ENCODE assay signal across 25 cellular contexts in genomic region chr4:41560112-41560511, GRCh38. TPM values are rescaled to one million over a fixed set of nuclear protein-coding genes. Genes with fewer than 3 reads are reported as not detected.
"Had no signal": no experiment of that assay in that cellular context is flagged by ENCODE, and none has a peak within 500 bp of the region (broad histone marks: within the 10 kb centered on the region; RNA-seq: fewer than 3 reads in every experiment).

No MANE protein-coding gene starts in this region.

- H3K36me3 ChIP-seq: MG63, SJCRH30 had no signal

- H3K4me1 ChIP-seq: SJCRH30 had no signal

- DNase-seq: activated CD4-positive, alpha-beta memory T cell treated with anti-CD3 and anti-CD28 coated beads for 36 hours; activated CD4-positive, alpha-beta T cell treated with anti-CD3 and anti-CD28 coated beads, Interleukin-2, amount 10 ng/mL, durations not matched to agents 7 days and 5 days; activated CD4-positive, CD25-positive, alpha-beta regulatory T cell; activated CD8-positive, alpha-beta memory T cell treated with anti-CD3 and anti-CD28 coated beads for 24 hours; activated effector memory CD4-positive, alpha-beta T cell treated with anti-CD3 and anti-CD28 coated beads, Interleukin-2, amount 50 U/mL, for 16 hours; activated naive CD4-positive, alpha-beta T cell treated with Interleukin-2 at 50 U/mL for 16 hours; activated T-cell treated with anti-CD3 and anti-CD28 coated beads, Interleukin-2, amount 50 U/mL, for 4 hours; caudate nucleus; MG63; MV-4-11; NCI-H1092 treated with DMSO at 0.1 percent for 48 hours; NCI-H1417 treated with DMSO at 0.1 percent for 48 hours; NCI-H1694; NCI-H2029 treated with DMSO at 0.1 percent for 48 hours; NCI-H345; NCI-H510A; NCI-H526 treated with DMSO at 0.1 percent for 48 hours; NCI-H82; SJCRH30; SK-N-SH; T-helper 1 cell had no signal

- H3K4me3 ChIP-seq: MG63, SJCRH30 had no signal

- H3K4me1 Mint-ChIP-seq: activated CD4-positive, alpha-beta T cell treated with anti-CD3 and anti-CD28 coated beads, Interleukin-2, amount 10 ng/mL, durations not matched to agents 7 days and 5 days had no signal

- H3K36me3 Mint-ChIP-seq: activated CD4-positive, alpha-beta memory T cell treated with anti-CD3 and anti-CD28 coated beads for 36 hours; activated naive CD4-positive, alpha-beta T cell treated with anti-CD3 and anti-CD28 coated beads, Interleukin-2, amount 50 U/mL, for 72 hours had no signal

- H3K4me3 Mint-ChIP-seq: activated CD4-positive, alpha-beta memory T cell treated with anti-CD3 and anti-CD28 coated beads for 36 hours; activated CD4-positive, alpha-beta T cell treated with anti-CD3 and anti-CD28 coated beads, Interleukin-2, amount 10 ng/mL, durations not matched to agents 7 days and 5 days; activated T-cell treated with anti-CD3 and anti-CD28 coated beads, Interleukin-2, amount 50 U/mL, for 4 hours had no signal

- H3K27ac ChIP-seq: SJCRH30, VCaP had no signal

- H3K27me3 Mint-ChIP-seq: activated CD4-positive, alpha-beta memory T cell treated with anti-CD3 and anti-CD28 coated beads for 36 hours had no signal

- ATAC-seq: activated naive CD4-positive, alpha-beta T cell treated with anti-CD3 and anti-CD28 coated beads, Interleukin-2, amount 50 U/mL, for 72 hours; activated T-cell treated with anti-CD3 and anti-CD28 coated beads, Interleukin-2, amount 50 U/mL, for 4 hours had no signal

- H3K27ac Mint-ChIP-seq: activated CD4-positive, alpha-beta memory T cell treated with anti-CD3 and anti-CD28 coated beads for 36 hours; activated CD4-positive, alpha-beta T cell treated with anti-CD3 and anti-CD28 coated beads, Interleukin-2, amount 10 ng/mL, durations not matched to agents 7 days and 5 days; activated naive CD4-positive, alpha-beta T cell treated with anti-CD3 and anti-CD28 coated beads, Interleukin-2, amount 50 U/mL, for 72 hours had no signal

- H3K9me3 Mint-ChIP-seq: activated CD4-positive, alpha-beta memory T cell treated with anti-CD3 and anti-CD28 coated beads for 36 hours; activated CD4-positive, alpha-beta T cell treated with anti-CD3 and anti-CD28 coated beads, Interleukin-2, amount 10 ng/mL, durations not matched to agents 7 days and 5 days; activated T-cell treated with anti-CD3 and anti-CD28 coated beads, Interleukin-2, amount 50 U/mL, for 4 hours had no signal

- H3K27me3 ChIP-seq: MG63, SJCRH30 had no signal

- H3K9me3 ChIP-seq: MG63, SJCRH30, SK-N-SH had no signal

RNA-seq across cellular contexts. Expression of gene LIMCH1, which starts 22.2 kb away (rescaled TPM):
- total RNA-seq: activated CD4-positive, alpha-beta memory T cell treated with anti-CD3 and anti-CD28 coated beads for 36 hours; activated CD4-positive, alpha-beta T cell treated with anti-CD3 and anti-CD28 coated beads, Interleukin-2, amount 10 ng/mL, durations not matched to agents 7 days and 5 days; activated naive CD4-positive, alpha-beta T cell treated with anti-CD3 and anti-CD28 coated beads, Interleukin-2, amount 50 U/mL, for 72 hours; OCI-LY7; T-helper 2 cell treated with Interferon-gamma antibody and Interleukin-4, amounts not matched to agents 100 ng/mL and 5 ng/mL, for 36 hours had no signal
